In genomic region chr18:70920840-70921374, GRCh38 we compare ENCODE assay signal across 24 cellular contexts.
"Had no signal": no experiment of that assay in that cellular context is flagged by ENCODE, and none has a peak within 500 bp of the region (broad histone marks: within the 10 kb centered on the region; RNA-seq: fewer than 3 reads in every experiment).

No MANE protein-coding gene starts in this region.

- H3K36me3 ChIP-seq: cardiac muscle cell, colonic mucosa, right lobe of liver, tibial nerve had no signal

- H3K27me3 ChIP-seq: cardiac muscle cell, colonic mucosa, hepatocyte, right lobe of liver, tibial nerve had no signal

- H3K4me1 Mint-ChIP-seq: brain, mesothelial cell of epicardium, naive B cell, neural crest cell, T-helper 17 cell, WTC11 had no signal

- DNase-seq: activated CD4-positive, alpha-beta T cell treated with anti-CD3 and anti-CD28 coated beads, Interleukin-2, amount 50 U/mL, for 1 hour; activated effector memory CD4-positive, alpha-beta T cell treated with Interleukin-2 at 50 U/mL for 16 hours; activated naive CD4-positive, alpha-beta T cell treated with Interleukin-2 at 50 U/mL for 16 hours; activated T-cell treated with anti-CD3 and anti-CD28 coated beads for 4 hours; anterior cingulate cortex; cerebellar nuclear complex; colonic mucosa; effector CD8-positive, alpha-beta T cell; left colon; mammary epithelial cell; naive B cell; right lobe of liver; stimulated activated CD4-positive, alpha-beta T cell treated with anti-CD3 and anti-CD28 coated beads, Interleukin-2, amount 100 ng/mL, for 48 hours; stimulated activated naive CD4-positive, alpha-beta T cell treated with Interleukin-2 at 50 U/mL for 16 hours; T-helper 17 cell; T1000 had no signal

- H3K36me3 Mint-ChIP-seq: brain, mesothelial cell of epicardium, naive B cell had no signal

- ATAC-seq: left colon, right lobe of liver, T-helper 17 cell, WTC11 had no signal

- H3K4me3 ChIP-seq: cardiac muscle cell, colonic mucosa, hepatocyte, right lobe of liver, tibial nerve had no signal

- H3K9me3 ChIP-seq: colonic mucosa, right lobe of liver had no signal

- H3K4me3 Mint-ChIP-seq: activated naive CD8-positive, alpha-beta T cell; brain; mesothelial cell of epicardium; naive B cell; neural crest cell; T-helper 17 cell; WTC11 had no signal

- H3K27ac Mint-ChIP-seq: activated naive CD8-positive, alpha-beta T cell; brain; mesothelial cell of epicardium; T-helper 17 cell; WTC11 had no signal

- H3K27me3 Mint-ChIP-seq: activated naive CD8-positive, alpha-beta T cell; naive B cell; T-helper 17 cell had no signal

- H3K27ac ChIP-seq: cardiac muscle cell, colonic mucosa, hepatocyte, right lobe of liver, tibial nerve had no signal

- H3K4me1 ChIP-seq: colonic mucosa, right lobe of liver, tibial nerve had no signal
